8 cellular contexts compared by ENCODE assay signal in genomic region chr11:58927393-58928081, GRCh38. TPM values are rescaled to one million over a fixed set of nuclear protein-coding genes. Genes with fewer than 3 reads are reported as not detected.
DNase-seq lines count a peak whose midpoint lies in the region; ATAC-seq and TF ChIP-seq lines count a peak whose summit lies in the region.

No MANE protein-coding gene starts in this region.

- H3K4me3 ChIP-seq in body of pancreas (no peak overlapping the region), gastrocnemius medialis (no peak overlapping the region)
- peak overlapping the region; percentile 25 for H3K4me3 ChIP-seq in naive thymus-derived CD4-positive, alpha-beta T cell (ENCODE audit: low read length)

- in situ Hi-C loops in Caki2 (cut with HindIII; ENCODE audit: low pct_unique_long_range_greater_than_20kb, low sequenced_read_pairs) = no loop called here
- in situ Hi-C loops in gastrocnemius medialis (cut with MboI; ENCODE audit: low sequenced_read_pairs in 4 of 4) = no loop called here

- no peaks in the 10 kb centered on the region for H3K36me3 Mint-ChIP-seq in naive thymus-derived CD4-positive, alpha-beta T cell

- H3K27ac ChIP-seq in body of pancreas = no peak overlapping the region
- no peak overlapping the region for H3K27ac ChIP-seq in naive thymus-derived CD4-positive, alpha-beta T cell (ENCODE audit: low read depth, low read length)
- H3K27ac ChIP-seq in gastrocnemius medialis = no peak overlapping the region

- H3K27ac Mint-ChIP-seq in naive thymus-derived CD4-positive, alpha-beta T cell = peak overlapping the region in 6 of 9 donors; percentile 11 to 56 (median 42)

- peaks cover 8 to 29% (median 23%) of the 10 kb centered on the region in 7 donors for H3K4me1 Mint-ChIP-seq in naive thymus-derived CD4-positive, alpha-beta T cell

- TF ChIP-seq POLR2A in body of pancreas (IDR thresholded peaks at IDR 0.05) (no peak), gastrocnemius medialis (IDR thresholded peaks at IDR 0.05) (no peak)

- ATAC-seq in body of pancreas (peak; percentile 85), GM19324 (IDR thresholded peaks at IDR 0.05; ENCODE audit: low FRiP score, unreplicated experiment) (no peak), gastrocnemius medialis (no peak), GM21717 (IDR thresholded peaks at IDR 0.05; ENCODE audit: unreplicated experiment) (no peak)
- peak; percentile 75 for ATAC-seq in naive thymus-derived CD4-positive, alpha-beta T cell

- POLR2A ChIA-PET in naive thymus-derived CD4-positive, alpha-beta T cell (lab: Charles Lee) = no interaction called here

- intact Hi-C loops in body of pancreas (cut with DNase I) (no loop called here), gastrocnemius medialis (cut with DNase I; ENCODE audit: low total_unique reads) (no loop called here)
- intact Hi-C loops in naive thymus-derived CD4-positive, alpha-beta T cell (cut with micrococcal nuclease) = loop anchor here in 1 of 2 donors (10.0 kb wide), 1 partner anchor 127 kb away; no protein-coding TSS in a partner anchor

- H3K4me3 Mint-ChIP-seq in naive thymus-derived CD4-positive, alpha-beta T cell = peak overlapping the region in 9 of 10 donors; percentile 76 to 84 (median 78)

- H3K27me3 ChIP-seq in body of pancreas = no peaks in the 10 kb centered on the region
- H3K27me3 ChIP-seq in naive thymus-derived CD4-positive, alpha-beta T cell (ENCODE audit: control insufficient read depth in 2 of 2, insufficient read depth in 2 of 2, low read length in 2 of 2) = peaks cover 0 to 5% of the 10 kb centered on the region in 2 donors
- peaks cover 0 to 12% (median 9%) of the 10 kb centered on the region in 3 donors for H3K27me3 ChIP-seq in gastrocnemius medialis

- H3K9me3 ChIP-seq in body of pancreas = no peaks in the 10 kb centered on the region
- H3K9me3 ChIP-seq in naive thymus-derived CD4-positive, alpha-beta T cell (ENCODE audit: control insufficient read depth in 2 of 3, low read length in 3 of 3) = no peaks in the 10 kb centered on the region
- no peaks in the 10 kb centered on the region for H3K9me3 ChIP-seq in gastrocnemius medialis

- peaks cover 4 to 17% (median 12%) of the 10 kb centered on the region in 5 donors for H3K27me3 Mint-ChIP-seq in naive thymus-derived CD4-positive, alpha-beta T cell

- 4 to 8% methylated on average over 15 of the region's 15 CpGs for WGBS in body of pancreas, 2 donors

- H3K4me1 ChIP-seq in body of pancreas = peaks cover 34% of the 10 kb centered on the region
- peaks cover 0 to 6% of the 10 kb centered on the region in 2 donors for H3K4me1 ChIP-seq in naive thymus-derived CD4-positive, alpha-beta T cell (ENCODE audit: control insufficient read depth in 2 of 2, insufficient read depth in 2 of 2, low read length in 2 of 2)
- H3K4me1 ChIP-seq in gastrocnemius medialis = no peaks in the 10 kb centered on the region

- no peaks in the 10 kb centered on the region for H3K9me3 Mint-ChIP-seq in naive thymus-derived CD4-positive, alpha-beta T cell

- no peak for TF ChIP-seq CTCF in body of pancreas (IDR thresholded peaks at IDR 0.05)
- TF ChIP-seq CTCF in gastrocnemius medialis (IDR thresholded peaks at IDR 0.05 in 4 of 5, conservative IDR thresholded peaks at IDR 0.05 in 1 of 5) = no peak

- peak; percentile 73 for DNase-seq in Caki2 (ENCODE audit: low read depth)
- DNase-seq in NCI-H1092 (lab: John Stamatoyannopoulos, UW) = peak; percentile 80
- DNase-seq in body of pancreas = peak; percentile 61 to 78 (median 72)
- peak in 7 of 9 donors; percentile 39 to 67 (median 51) for DNase-seq in naive thymus-derived CD4-positive, alpha-beta T cell
- DNase-seq in MV-4-11 (lab: John Stamatoyannopoulos, UW) = no peak
- no peak for DNase-seq in gastrocnemius medialis

- H3K36me3 ChIP-seq in body of pancreas (replicated peaks in 1 of 2; ENCODE audit: insufficient read depth in 1 of 2, low read depth in 2 of 2) = no peaks in the 10 kb centered on the region
- H3K36me3 ChIP-seq in naive thymus-derived CD4-positive, alpha-beta T cell (ENCODE audit: control insufficient read depth in 2 of 3, insufficient read depth in 3 of 3, low read length in 3 of 3) = no peaks in the 10 kb centered on the region
- no peaks in the 10 kb centered on the region for H3K36me3 ChIP-seq in gastrocnemius medialis

- CTCF ChIA-PET in naive thymus-derived CD4-positive, alpha-beta T cell (lab: Charles Lee) = no interaction called here

RNA-seq across cellular contexts. Expression of gene GLYATL1, which starts 11.8 kb away (rescaled TPM):
- not detected in 2 replicates for total RNA-seq in Caki2 (2014; rRNA removed; shearing (Covaris generic); ENCODE audit: low replicate concordance)
- under 1 TPM in 1 of 2 donors, not detected in 1; 0.78 TPM for total RNA-seq in body of pancreas
- not detected for total RNA-seq in naive thymus-derived CD4-positive, alpha-beta T cell
- under 1 TPM in 1 of 2 donors, not detected in 1; 0.39 TPM for polyA plus RNA-seq in naive thymus-derived CD4-positive, alpha-beta T cell
- 1 to 10 TPM in 1 of 4 donors, under 1 TPM in 1, not detected in 2; 0.94 to 1.2 TPM for total RNA-seq in gastrocnemius medialis

Comparison
In these comparisons a context has a peak if more than half of its experiments do, and no peak if none do; other contexts are left out.
1. DNase-seq: peak in Caki2 (single experiment), NCI-H1092 (single experiment), body of pancreas (4 of 4) and naive thymus-derived CD4-positive, alpha-beta T cell (7 of 9); none in MV-4-11 (single experiment) and gastrocnemius medialis (0 of 2).
2. ATAC-seq: peak in body of pancreas (single experiment) and naive thymus-derived CD4-positive, alpha-beta T cell (single experiment); none in GM19324 (single experiment), gastrocnemius medialis (0 of 2) and GM21717 (single experiment).